18 cellular contexts compared by ENCODE assay signal in the genomic region with DNA sequence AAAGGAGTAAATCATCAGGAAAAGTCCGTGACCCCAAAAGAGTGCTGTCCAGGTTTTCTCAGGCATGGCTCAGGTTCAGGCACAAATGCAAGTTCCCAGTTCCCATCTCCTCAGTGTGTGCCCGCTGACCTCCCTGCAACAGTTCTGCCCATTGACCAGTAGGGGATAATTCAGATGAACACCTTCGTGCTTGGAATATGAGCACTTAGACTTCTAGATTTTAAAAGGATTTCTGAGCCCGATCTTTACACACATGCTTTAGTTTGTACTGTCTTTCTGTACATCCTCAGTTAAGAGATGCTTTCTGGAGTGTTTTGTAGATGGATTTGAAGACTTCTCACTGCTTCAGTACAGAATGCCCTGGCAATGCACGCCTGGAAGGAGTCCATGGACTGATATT.
DNase-seq lines count a peak whose midpoint lies in the region; ATAC-seq, FAIRE-seq and TF ChIP-seq lines count a peak whose summit lies in the region.
"Had no signal": no experiment of that assay in that cellular context is flagged by ENCODE, and none has a peak within 500 bp of the region (broad histone marks: within the 10 kb centered on the region; RNA-seq: fewer than 3 reads in every experiment).

No MANE protein-coding gene starts in this region.

- TF ChIP-seq RAD21 in H1 (IDR thresholded peaks at IDR 0.05 in 1 of 2, conservative IDR thresholded peaks at IDR 0.05 in 1 of 2; ENCODE audit: low read depth in 2 of 2, low read length in 2 of 2): peak in 1 of 2 experiments; percentile 18; a peak in 1 of 4 replicates

- H4K91ac ChIP-seq in H1 (replicated peaks; ENCODE audit: insufficient read length, low read length): no peak overlapping the region

- peaks cover 2% of the 10 kb centered on the region for H3K27me3 ChIP-seq in mammary epithelial cell (ENCODE audit: insufficient read depth, low read length)
- no peaks in the 10 kb centered on the region for H3K27me3 ChIP-seq in OCI-LY1 (ENCODE audit: insufficient read depth, low read length)
- H3K27me3 ChIP-seq in H1 (replicated peaks in 1 of 4; ENCODE audit: control insufficient read depth in 3 of 4, extremely low read depth in 1 of 4, insufficient read depth in 3 of 4, low read length in 3 of 4): no peaks in the 10 kb centered on the region
- H3K27me3 ChIP-seq in upper lobe of right lung: no peaks in the 10 kb centered on the region
- H3K27me3 ChIP-seq: gastrocnemius medialis had no signal

- CTCF ChIA-PET in MCF 10A (lab: Yijun Ruan, JAX): interaction anchor here (0.6 to 2.4 kb wide), 5 partner anchors 9 to 1915 kb away, joined by 3 to 13 read pairs (median 6); no protein-coding TSS in a partner anchor
- CTCF ChIA-PET in mammary epithelial cell (lab: Charles Lee; ENCODE audit: low non-redundant PET): no interaction called here
- CTCF ChIA-PET in H1 (lab: Charles Lee; ENCODE audit: partially characterized antibody): interaction anchor here (0.9 to 1.7 kb wide), 11 partner anchors 12 to 393 kb away, joined by 3 to 11 read pairs (median 5); no protein-coding TSS in a partner anchor

- no peaks in the 10 kb centered on the region for H3K23me2 ChIP-seq in H1 (ENCODE audit: low read depth, low read length)

- H3K9me3 ChIP-seq in mammary epithelial cell (replicated peaks; ENCODE audit: insufficient read depth, low read length) (no peaks in the 10 kb centered on the region), OCI-LY1 (ENCODE audit: low read length) (no peaks in the 10 kb centered on the region), H1 (ENCODE audit: insufficient read depth in 2 of 2, low read depth in 1 of 2, low read length in 1 of 2) (no peaks in the 10 kb centered on the region), upper lobe of right lung (no peaks in the 10 kb centered on the region)
- H3K9me3 ChIP-seq: gastrocnemius medialis had no signal

- H2BK20ac ChIP-seq in H1 (ENCODE audit: low read length): no peak overlapping the region

- no peaks in the 10 kb centered on the region for H3K79me1 ChIP-seq in H1 (ENCODE audit: low read depth, low read length)

- no peak overlapping the region for H3K4me2 ChIP-seq in mammary epithelial cell (ENCODE audit: insufficient read depth, low read depth, low read length)
- no peak overlapping the region for H3K4me2 ChIP-seq in OCI-LY1 (ENCODE audit: low read length)
- no peak overlapping the region for H3K4me2 ChIP-seq in H1 (ENCODE audit: insufficient read depth in 1 of 2, low read depth in 2 of 2, low read length in 2 of 2)

- H3K4ac ChIP-seq in H1 (replicated peaks; ENCODE audit: insufficient read length, low read depth, low read length): no peak overlapping the region

- ATAC-seq in upper lobe of right lung (no peak), GM18519 (IDR thresholded peaks at IDR 0.05; ENCODE audit: low FRiP score, unreplicated experiment) (no peak)
- ATAC-seq: gastrocnemius medialis had no signal

- TF ChIP-seq EP300 in H1 (IDR thresholded peaks at IDR 0.05; ENCODE audit: borderline replicate concordance in 1 of 2, low read depth in 2 of 2, low read length in 2 of 2): no peak

- H3K9ac ChIP-seq in mammary epithelial cell (ENCODE audit: insufficient read depth, low read length) (no peak overlapping the region), OCI-LY1 (ENCODE audit: low read length) (no peak overlapping the region), H1 (replicated peaks in 1 of 4; ENCODE audit: extremely low read depth in 1 of 4, low read depth in 3 of 4, low read length in 3 of 4) (no peak overlapping the region)

- no peak overlapping the region for H4K5ac ChIP-seq in H1 (ENCODE audit: insufficient read length, low read depth, low read length)

- dilution Hi-C loops in mammary epithelial cell (cut with HindIII; ENCODE audit: low sequenced_read_pairs): no loop called here

- H3K18ac ChIP-seq in H1 (ENCODE audit: extremely low read depth, low read length): no peak overlapping the region

- H3K27ac ChIP-seq in mammary epithelial cell (ENCODE audit: insufficient read depth, low read depth, low read length) (no peak overlapping the region), OCI-LY1 (ENCODE audit: low read depth, low read length, poor library complexity, severe bottlenecking) (no peak overlapping the region), H1 (ENCODE audit: low read depth, low read length) (no peak overlapping the region), upper lobe of right lung (no peak overlapping the region)
- H3K27ac ChIP-seq: gastrocnemius medialis had no signal

- no peak for TF ChIP-seq CTCF in MCF 10A (IDR thresholded peaks at IDR 0.05; ENCODE audit: unreplicated experiment)
- no peak for TF ChIP-seq CTCF in mammary epithelial cell (conservative IDR thresholded peaks at IDR 0.05 in 1 of 2, IDR thresholded peaks at IDR 0.05 in 1 of 2; ENCODE audit: extremely low read depth in 1 of 2, insufficient read depth in 1 of 2, low read depth in 1 of 2, low read length in 2 of 2)
- TF ChIP-seq CTCF in OCI-LY1 (IDR thresholded peaks at IDR 0.05; ENCODE audit: low read length): 0 out of 2 replicates have a peak, but pooled peaks have one; percentile 3
- peak; percentile 24 to 59 (median 52); a peak in 3 of 4 replicates for TF ChIP-seq CTCF in H1 (IDR thresholded peaks at IDR 0.05; ENCODE audit: control extremely low read depth in 1 of 3, insufficient read depth in 1 of 3, low read depth in 1 of 3, low read length in 3 of 3)
- TF ChIP-seq CTCF in upper lobe of right lung (IDR thresholded peaks at IDR 0.05): peak; percentile 16

- intact Hi-C loops in MCF 10A (cut with micrococcal nuclease): no loop called here
- intact Hi-C loops in mammary epithelial cell (cut with micrococcal nuclease): no loop called here
- intact Hi-C loops in upper lobe of right lung (cut with DNase I): no loop called here

- FAIRE-seq in H1 (lab: Jason Lieb, UNC) (peak; percentile 39), GM12891 (lab: Jason Lieb, UNC) (no peak)
- FAIRE-seq: GM19239 had no signal

- no peak overlapping the region for H2BK12ac ChIP-seq in H1 (ENCODE audit: low read depth, low read length)

- H3K4me1 ChIP-seq in mammary epithelial cell (ENCODE audit: insufficient read depth, low read length): no peaks in the 10 kb centered on the region
- H3K4me1 ChIP-seq in OCI-LY1 (ENCODE audit: insufficient read depth, low read length, severe bottlenecking): no peaks in the 10 kb centered on the region
- H3K4me1 ChIP-seq in H1 (replicated peaks in 1 of 4; ENCODE audit: control insufficient read depth in 3 of 4, insufficient read depth in 4 of 4, low read length in 3 of 4): no peaks in the 10 kb centered on the region
- no peaks in the 10 kb centered on the region for H3K4me1 ChIP-seq in upper lobe of right lung
- H3K4me1 ChIP-seq: gastrocnemius medialis had no signal

- no peak overlapping the region for H3K4me3 ChIP-seq in mammary epithelial cell (replicated peaks in 1 of 3; ENCODE audit: insufficient read depth in 1 of 3, low read depth in 2 of 3, low read length in 3 of 3)
- H3K4me3 ChIP-seq in OCI-LY1 (ENCODE audit: low read depth, low read length, poor library complexity, severe bottlenecking): no peak overlapping the region
- no peak overlapping the region for H3K4me3 ChIP-seq in H1 (ENCODE audit: extremely low read depth in 1 of 4, insufficient read depth in 2 of 4, low read depth in 3 of 4, low read length in 4 of 4)
- H3K4me3 ChIP-seq in upper lobe of right lung: no peak overlapping the region
- H3K4me3 ChIP-seq: gastrocnemius medialis had no signal

- H2AK5ac ChIP-seq in H1 (ENCODE audit: low read depth, low read length): no peak overlapping the region

- no peaks in the 10 kb centered on the region for H3K27me3 Mint-ChIP-seq in MCF 10A (ENCODE audit: insufficient read depth, unreplicated experiment)

- H3K14ac ChIP-seq in H1 (ENCODE audit: insufficient read length): no peak overlapping the region

- no peak overlapping the region for H2BK5ac ChIP-seq in H1 (ENCODE audit: low read depth, low read length)

- H2BK15ac ChIP-seq in H1 (ENCODE audit: low read length): no peak overlapping the region

- no peaks in the 10 kb centered on the region for H3K36me3 ChIP-seq in mammary epithelial cell (ENCODE audit: insufficient read depth, low read length)
- H3K36me3 ChIP-seq in OCI-LY1 (ENCODE audit: insufficient read depth, low read length): no peaks in the 10 kb centered on the region
- H3K36me3 ChIP-seq in H1 (ENCODE audit: control insufficient read depth in 2 of 4, insufficient read depth in 4 of 4, low read length in 3 of 4): no peaks in the 10 kb centered on the region
- H3K36me3 ChIP-seq in upper lobe of right lung: no peaks in the 10 kb centered on the region
- H3K36me3 ChIP-seq: gastrocnemius medialis had no signal

- POLR2A ChIA-PET in MCF 10A (lab: Yijun Ruan, JAX): no interaction called here
- POLR2A ChIA-PET in H1 (lab: Charles Lee; ENCODE audit: partially characterized antibody): no interaction called here

- no peak overlapping the region for H4K8ac ChIP-seq in H1 (ENCODE audit: extremely low read depth, insufficient read depth, low read length)

- BruUV-seq in MCF 10A (replicated peaks; lab: Mats Ljungman, UMichigan) (no TSS peak), mammary epithelial cell (replicated peaks; lab: Mats Ljungman, UMichigan) (no TSS peak)

- TF ChIP-seq POLR2A in H1 (IDR thresholded peaks at IDR 0.05; ENCODE audit: control extremely low read depth in 1 of 2, low read depth in 2 of 2, low read length in 2 of 2): no peak
- no peak for TF ChIP-seq POLR2A in GM12891 (IDR thresholded peaks at IDR 0.05; ENCODE audit: low read depth, low read length)

- 72% methylated on average over 5 of the region's 5 CpGs for WGBS in mammary epithelial cell (ENCODE audit: low coverage, missing lambda C conversion rate)
- 78% methylated on average over 5 of the region's 5 CpGs; no CpG with 5 or more reads in 1 of the 2 experiments for WGBS in H1 (ENCODE audit: extremely low coverage in 1 of 2, insufficient coverage in 1 of 2, insufficient read length in 1 of 2, insufficient replicate concordance in 2 of 2, low coverage in 1 of 2, low lambda C conversion rate in 2 of 2, missing lambda C conversion rate in 1 of 2), 2 experiments

- no peaks in the 10 kb centered on the region for H3K9me2 ChIP-seq in OCI-LY1 (ENCODE audit: low read depth, low read length)

- H2AFZ ChIP-seq in mammary epithelial cell (ENCODE audit: low read depth, low read length) (no peak overlapping the region), OCI-LY1 (ENCODE audit: low read length) (no peak overlapping the region), H1 (ENCODE audit: low read length) (no peak overlapping the region)

- peaks cover 12% of the 10 kb centered on the region for H3K36me3 Mint-ChIP-seq in MCF 10A (ENCODE audit: insufficient read depth, unreplicated experiment)

- H3F3A ChIP-seq in OCI-LY1 (ENCODE audit: insufficient read depth, low read length): no peaks in the 10 kb centered on the region

- DNase-seq in MCF 10A (ENCODE audit: unreplicated experiment) (peak; percentile 9), mammary epithelial cell (no peak), H1 (ENCODE audit: low read depth in 1 of 2, low spot score in 2 of 2) (no peak), upper lobe of right lung (no peak), NCI-H748 treated with DMSO at 0.1 percent for 48 hours (lab: John Stamatoyannopoulos, UW) (no peak), GM12891 (ENCODE audit: insufficient read length, low spot score) (no peak)
- DNase-seq: amniotic stem cell, gastrocnemius medialis, immature natural killer cell, KBM-7, midbrain, NCI-H1694, NCI-H526 had no signal

- no peaks in the 10 kb centered on the region for H3K4me1 Mint-ChIP-seq in MCF 10A (ENCODE audit: insufficient read depth, unreplicated experiment)

- no peak overlapping the region for H3K4me3 Mint-ChIP-seq in MCF 10A (ENCODE audit: unreplicated experiment)
- H3K4me3 Mint-ChIP-seq: activated T-helper 1 cell treated with anti-CD3 and anti-CD28 coated beads, Interleukin-12 subunit alpha, Interleukin-12 subunit beta, Interleukin-2, Interleukin-4 antibody, amounts not matched to agents 30 ng/mL and 10 ng/mL and 1 ng/mL, durations not matched to agents 14 hours and 24 hours and 36 hours; immature natural killer cell; T-helper 2 cell treated with Interferon-gamma antibody and Interleukin-4, amounts not matched to agents 5 μg/mL and 100 μg/mL, for 36 hours had no signal

- H3K56ac ChIP-seq in H1 (replicated peaks; ENCODE audit: insufficient read length, low read depth, low read length): no peak overlapping the region

- H3K27ac Mint-ChIP-seq in MCF 10A (ENCODE audit: low read depth, unreplicated experiment): no peak overlapping the region
- H3K27ac Mint-ChIP-seq: activated T-helper 1 cell treated with anti-CD3 and anti-CD28 coated beads, Interleukin-12 subunit alpha, Interleukin-12 subunit beta, Interleukin-2, Interleukin-4 antibody, amounts not matched to agents 30 ng/mL and 10 ng/mL and 1 ng/mL, durations not matched to agents 14 hours and 24 hours and 36 hours; immature natural killer cell; T-helper 2 cell treated with Interferon-gamma antibody and Interleukin-4, amounts not matched to agents 5 μg/mL and 100 μg/mL, for 36 hours had no signal

- H3K9me3 Mint-ChIP-seq in MCF 10A (ENCODE audit: unreplicated experiment): peaks cover 13% of the 10 kb centered on the region
- H3K9me3 Mint-ChIP-seq: activated T-helper 1 cell treated with anti-CD3 and anti-CD28 coated beads, Interleukin-12 subunit alpha, Interleukin-12 subunit beta, Interleukin-2, Interleukin-4 antibody, amounts not matched to agents 30 ng/mL and 10 ng/mL and 1 ng/mL, durations not matched to agents 14 hours and 24 hours and 36 hours; immature natural killer cell; T-helper 2 cell treated with Interferon-gamma antibody and Interleukin-4, amounts not matched to agents 5 μg/mL and 100 μg/mL, for 36 hours had no signal

- H3K79me2 ChIP-seq in mammary epithelial cell (ENCODE audit: insufficient read depth, low read length) (no peaks in the 10 kb centered on the region), OCI-LY1 (ENCODE audit: insufficient read depth, low read length) (no peaks in the 10 kb centered on the region), H1 (ENCODE audit: control insufficient read depth in 1 of 2, insufficient read depth in 2 of 2, low read length in 2 of 2) (no peaks in the 10 kb centered on the region)

- H4K20me1 ChIP-seq in mammary epithelial cell (ENCODE audit: insufficient read depth, low read length): no peaks in the 10 kb centered on the region
- no peaks in the 10 kb centered on the region for H4K20me1 ChIP-seq in OCI-LY1 (ENCODE audit: insufficient read depth, low read length)
- no peaks in the 10 kb centered on the region for H4K20me1 ChIP-seq in H1 (replicated peaks in 1 of 2; ENCODE audit: control insufficient read depth in 1 of 2, insufficient read depth in 2 of 2, low read length in 2 of 2)

- no peak overlapping the region for H3K23ac ChIP-seq in H1 (ENCODE audit: insufficient read length)

- H2BK120ac ChIP-seq in H1 (replicated peaks; ENCODE audit: low read depth, low read length): no peak overlapping the region

- in situ Hi-C loops in mammary epithelial cell (cut with MboI; ENCODE audit: low sequenced_read_pairs in 2 of 2): no loop called here

Comparison
In these comparisons a context has a peak if more than half of its experiments do, and no peak if none do; other contexts are left out.
1. CTCF ChIP-seq: peak in OCI-LY1 (single experiment), H1 (3 of 3) and upper lobe of right lung (single experiment); none in MCF 10A (single experiment) and mammary epithelial cell (0 of 2).